In the genomic region with DNA sequence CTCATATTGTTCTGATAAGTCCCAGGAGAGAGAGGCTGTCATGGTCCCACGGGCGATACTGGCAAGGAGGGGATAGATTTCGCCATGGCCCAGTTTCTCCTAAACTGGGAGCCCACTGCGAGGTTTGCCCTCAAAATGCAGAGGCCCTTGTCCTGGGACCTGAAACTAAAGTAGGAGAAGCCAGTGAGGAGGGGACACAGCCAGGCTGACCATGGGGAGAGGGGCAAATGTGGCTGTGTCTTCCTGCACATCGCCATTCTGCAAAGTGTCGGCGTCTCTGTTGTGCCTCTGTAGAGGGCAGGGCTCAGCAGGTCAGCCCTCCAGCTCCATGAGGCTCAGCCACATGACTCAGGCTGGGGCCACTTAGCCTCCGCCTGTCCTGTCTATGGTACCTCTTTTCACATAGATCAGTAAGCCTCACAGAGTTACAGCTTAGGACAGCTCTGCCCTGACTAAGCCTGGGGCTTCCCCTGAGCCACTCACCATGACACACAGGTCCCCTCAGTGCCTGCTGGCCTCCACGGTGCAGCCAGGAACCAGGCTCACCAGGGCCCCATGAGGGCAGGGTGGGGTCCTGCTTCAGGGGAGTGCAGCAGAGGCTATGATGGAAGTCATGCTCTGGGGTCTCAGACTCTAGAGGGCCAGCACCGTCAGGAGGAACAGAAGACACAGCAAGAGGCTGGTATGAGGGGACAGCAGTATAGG, we compare ENCODE assay signal across 10 cellular contexts. TPM values are rescaled to one million over a fixed set of nuclear protein-coding genes. Genes with fewer than 3 reads are reported as not detected.
DNase-seq lines count a peak whose midpoint lies in the region; ATAC-seq and TF ChIP-seq lines count a peak whose summit lies in the region.
"Had no signal": no experiment of that assay in that cellular context is flagged by ENCODE, and none has a peak within 500 bp of the region (broad histone marks: within the 10 kb centered on the region; RNA-seq: fewer than 3 reads in every experiment).

No MANE protein-coding gene starts in this region.

- H3K4me3 Mint-ChIP-seq in activated T-cell treated with anti-CD3 and anti-CD28 coated beads, Interleukin-2, amount 50 U/mL, for 4 hours = no peak overlapping the region

- in situ Hi-C loops in ACHN (cut with HindIII; ENCODE audit: low pct_ligation_motif_present, low pct_unique_long_range_greater_than_20kb, low sequenced_read_pairs) = no loop called here

- H3K9me3 ChIP-seq in DOHH2 (ENCODE audit: control insufficient read depth, insufficient read depth, low read length) = no peaks in the 10 kb centered on the region
- H3K9me3 ChIP-seq: adrenal gland had no signal

- no peak for TF ChIP-seq CTCF in DOHH2 (IDR thresholded peaks at IDR 0.05; ENCODE audit: low read depth, low read length, poor library complexity, severe bottlenecking)

- H3K36me3 ChIP-seq in DOHH2 (ENCODE audit: control insufficient read depth, low read length) = no peaks in the 10 kb centered on the region
- H3K36me3 ChIP-seq: adrenal gland had no signal

- no peaks in the 10 kb centered on the region for H3K27me3 ChIP-seq in DOHH2 (ENCODE audit: control insufficient read depth, low read length)
- H3K27me3 ChIP-seq: adrenal gland had no signal

- H4K20me1 ChIP-seq in DOHH2 (ENCODE audit: control insufficient read depth, insufficient read depth, low read depth, low read length) = no peaks in the 10 kb centered on the region

- no peaks in the 10 kb centered on the region for H3K9me2 ChIP-seq in DOHH2 (replicated peaks; ENCODE audit: control insufficient read depth, low read length)

- H3K36me3 Mint-ChIP-seq in activated T-cell treated with anti-CD3 and anti-CD28 coated beads, Interleukin-2, amount 50 U/mL, for 4 hours (ENCODE audit: insufficient read depth) = peaks cover 4% of the 10 kb centered on the region

- H3F3A ChIP-seq in DOHH2 (ENCODE audit: control insufficient read depth, insufficient read depth) = no peaks in the 10 kb centered on the region

- no peaks in the 10 kb centered on the region for H3K27me3 Mint-ChIP-seq in activated T-cell treated with anti-CD3 and anti-CD28 coated beads, Interleukin-2, amount 50 U/mL, for 4 hours (ENCODE audit: low read depth)

- peak overlapping the region; percentile 51 for H3K27ac ChIP-seq in DOHH2 (ENCODE audit: low read depth, low read length)
- H3K27ac ChIP-seq: adrenal gland had no signal

- ATAC-seq in GM19043 (IDR thresholded peaks at IDR 0.05; ENCODE audit: low read depth, unreplicated experiment) (peak; percentile 63), HG03039 (IDR thresholded peaks at IDR 0.05; ENCODE audit: unreplicated experiment) (peak; percentile 57)
- peak; percentile 39 to 56 for ATAC-seq in activated T-cell treated with anti-CD3 and anti-CD28 coated beads, Interleukin-2, amount 50 U/mL, for 4 hours

- no peaks in the 10 kb centered on the region for H3K9me3 Mint-ChIP-seq in activated T-cell treated with anti-CD3 and anti-CD28 coated beads, Interleukin-2, amount 50 U/mL, for 4 hours

- H3K4me1 ChIP-seq in DOHH2 (ENCODE audit: control insufficient read depth, low read length) = peaks cover 31% of the 10 kb centered on the region
- H3K4me1 ChIP-seq: adrenal gland had no signal

- H3K4me1 Mint-ChIP-seq in activated T-cell treated with anti-CD3 and anti-CD28 coated beads, Interleukin-2, amount 50 U/mL, for 4 hours (ENCODE audit: low read depth) = no peaks in the 10 kb centered on the region

- peak overlapping the region; percentile 13; the same call in 1 of the 2 replicates for H3K4me3 ChIP-seq in DOHH2 (ENCODE audit: low read length)
- H3K4me3 ChIP-seq: adrenal gland had no signal

- DNase-seq in activated T-cell treated with anti-CD3 and anti-CD28 coated beads, Interleukin-2, amount 50 U/mL, for 4 hours = no peak
- DNase-seq in islet precursor cell (no peak), ACHN (no peak), NCI-H524 treated with DMSO at 0.1 percent for 48 hours (lab: John Stamatoyannopoulos, UW) (no peak), SIG-M5 treated with dmso at 0.1 percent for 504 hours (lab: John Stamatoyannopoulos, UW; ENCODE audit: unreplicated experiment) (no peak)
- DNase-seq: SHP77 treated with DMSO at 0.1 percent for 48 hours had no signal

- H3K4me2 ChIP-seq in DOHH2 (ENCODE audit: low read length) = peak overlapping the region; percentile 38

- H3K79me2 ChIP-seq in DOHH2 (ENCODE audit: control insufficient read depth, low read length) = no peaks in the 10 kb centered on the region

RNA-seq across cellular contexts. Expression of a gene that starts 28.6 kb away (rescaled TPM):
- total RNA-seq in activated T-cell treated with anti-CD3 and anti-CD28 coated beads, Interleukin-2, amount 50 U/mL, for 4 hours = 10 to 100 TPM; 25.6 to 33.1 (median 28.9) TPM
